In genomic region chr17:62138676-62139121, GRCh38 we compare ENCODE assay signal across 8 cellular contexts.
DNase-seq lines count a peak whose midpoint lies in the region; ATAC-seq, FAIRE-seq and TF ChIP-seq lines count a peak whose summit lies in the region.
"Not testable (repeated sequence)": the region's sequence is repeated elsewhere in the genome, so short reads cannot be mapped to it uniquely, and the experiment has no call there.

No MANE protein-coding gene starts in this region.

- not testable (repeated sequence) for H3K36me3 ChIP-seq in astrocyte (ENCODE audit: insufficient read depth, low read length); esophagus muscularis mucosa

- H2AFZ ChIP-seq in astrocyte (ENCODE audit: low read depth, low read length), result peak overlapping the region; percentile 63

- peak overlapping the region; percentile 29 for H3K4me3 ChIP-seq in Jurkat, Clone E6-1 (ENCODE audit: low read length)
- H3K4me3 ChIP-seq in astrocyte (ENCODE audit: insufficient read depth, low read depth, low read length), result not testable (repeated sequence)
- H3K4me3 ChIP-seq in esophagus muscularis mucosa, result peak overlapping the region; percentile 6 to 33 (median 22)

- WGBS in esophagus muscularis mucosa, result no CpG with 5 or more reads among the region's 31 CpGs

- POLR2A ChIA-PET in activated CD4-positive, alpha-beta memory T cell treated with anti-CD3 and anti-CD28 coated beads, Interleukin-2, amount 10 ng/mL, durations not matched to agents 7 days and 5 days (lab: Charles Lee), result not testable (repeated sequence)

- not testable (repeated sequence) for H3K9me3 ChIP-seq in astrocyte (ENCODE audit: insufficient read depth, low read depth, low read length); esophagus muscularis mucosa

- H4K20me1 ChIP-seq in astrocyte (ENCODE audit: insufficient read depth, low read length), result not testable (repeated sequence)

- H3K4me1 ChIP-seq in astrocyte (ENCODE audit: insufficient read depth, low read length), result not testable (repeated sequence)
- H3K4me1 ChIP-seq in esophagus muscularis mucosa, result peaks cover 0 to 12% (median 10%) of the 10 kb centered on the region in 4 donors

- CTCF ChIA-PET in Calu3 (lab: Charles Lee), result not testable (repeated sequence)
- CTCF ChIA-PET in activated CD4-positive, alpha-beta memory T cell treated with anti-CD3 and anti-CD28 coated beads, Interleukin-2, amount 10 ng/mL, durations not matched to agents 7 days and 5 days (lab: Charles Lee), result interaction anchor here (0.5 to 1.1 kb wide), 2 partner anchors 29 to 36 kb away, joined by 3 to 7 read pairs; no protein-coding TSS in a partner anchor

- H3K4me3 Mint-ChIP-seq in Calu3 (ENCODE audit: low read depth, unreplicated experiment), result peak overlapping the region; percentile 59
- peak overlapping the region; percentile 7 for H3K4me3 Mint-ChIP-seq in activated CD4-positive, alpha-beta memory T cell treated with anti-CD3 and anti-CD28 coated beads, Interleukin-2, amount 10 ng/mL, durations not matched to agents 7 days and 5 days
- H3K4me3 Mint-ChIP-seq in astrocyte (ENCODE audit: unreplicated experiment), result not testable (repeated sequence)
- H3K4me3 Mint-ChIP-seq in stimulated activated naive CD8-positive, alpha-beta T cell treated with anti-CD3 and anti-CD28 coated beads, Interleukin-15, amount 100 ng/mL, for 72 hours, result peak overlapping the region in 1 of 2 donors; percentile 69

- H3K36me3 Mint-ChIP-seq in Calu3 (ENCODE audit: insufficient read depth, unreplicated experiment); activated CD4-positive, alpha-beta memory T cell treated with anti-CD3 and anti-CD28 coated beads, Interleukin-2, amount 10 ng/mL, durations not matched to agents 7 days and 5 days (ENCODE audit: low read depth); astrocyte (ENCODE audit: low read depth, unreplicated experiment): not testable (repeated sequence)

- not testable (repeated sequence) for H3K4me1 Mint-ChIP-seq in Calu3 (ENCODE audit: low read depth, unreplicated experiment); activated CD4-positive, alpha-beta memory T cell treated with anti-CD3 and anti-CD28 coated beads, Interleukin-2, amount 10 ng/mL, durations not matched to agents 7 days and 5 days; astrocyte (ENCODE audit: low read depth, unreplicated experiment); stimulated activated naive CD8-positive, alpha-beta T cell treated with anti-CD3 and anti-CD28 coated beads, Interleukin-15, amount 100 ng/mL, for 72 hours

- not testable (repeated sequence) for TF ChIP-seq EP300 in esophagus muscularis mucosa (IDR thresholded peaks at IDR 0.05)

- H3K79me2 ChIP-seq in astrocyte (ENCODE audit: insufficient read depth, low read length), result not testable (repeated sequence)

- TF ChIP-seq POLR2A in esophagus muscularis mucosa (IDR thresholded peaks at IDR 0.05; ENCODE audit: low read depth), result not testable (repeated sequence)

- H3K27ac ChIP-seq in astrocyte (ENCODE audit: low read depth, low read length); esophagus muscularis mucosa (replicated peaks in 1 of 4): not testable (repeated sequence)

- ATAC-seq in stimulated activated naive CD8-positive, alpha-beta T cell treated with anti-CD3 and anti-CD28 coated beads, Interleukin-15, amount 100 ng/mL, for 72 hours, result peak; percentile 72

- H3K4me2 ChIP-seq in astrocyte (ENCODE audit: low read length), result peak overlapping the region; percentile 70

- intact Hi-C loops in Calu3 (cut with micrococcal nuclease; ENCODE audit: unreplicated experiment); esophagus muscularis mucosa (cut with DNase I): not testable (repeated sequence)

- peak; percentile 27 for DNase-seq in Calu3
- DNase-seq in Jurkat, Clone E6-1 (ENCODE audit: low read depth, low spot score); astrocyte (ENCODE audit: low read depth); esophagus muscularis mucosa (ENCODE audit: extremely low spot score): not testable (repeated sequence)
- DNase-seq in NCI-H510A treated with DMSO at 0.1 percent for 48 hours (lab: John Stamatoyannopoulos, UW), result peak; percentile 71
- DNase-seq in activated CD4-positive, alpha-beta memory T cell treated with anti-CD3 and anti-CD28 coated beads, Interleukin-2, amount 10 ng/mL, durations not matched to agents 7 days and 5 days, result peak; percentile 20
- DNase-seq in myocyte (ENCODE audit: low read depth), result peak; percentile 35
- peak; percentile 15 to 19 for DNase-seq in stimulated activated naive CD8-positive, alpha-beta T cell treated with anti-CD3 and anti-CD28 coated beads, Interleukin-15, amount 100 ng/mL, for 72 hours

- H3K27me3 Mint-ChIP-seq in Calu3 (ENCODE audit: unreplicated experiment), result peaks cover 14% of the 10 kb centered on the region
- H3K27me3 Mint-ChIP-seq in activated CD4-positive, alpha-beta memory T cell treated with anti-CD3 and anti-CD28 coated beads, Interleukin-2, amount 10 ng/mL, durations not matched to agents 7 days and 5 days, result peaks cover 32% of the 10 kb centered on the region
- H3K27me3 Mint-ChIP-seq in astrocyte (ENCODE audit: low read depth, unreplicated experiment), result not testable (repeated sequence)
- peaks cover 58% of the 10 kb centered on the region for H3K27me3 Mint-ChIP-seq in stimulated activated naive CD8-positive, alpha-beta T cell treated with anti-CD3 and anti-CD28 coated beads, Interleukin-15, amount 100 ng/mL, for 72 hours

- H3K9ac ChIP-seq in astrocyte (ENCODE audit: low read length), result not testable (repeated sequence)

- not testable (repeated sequence) for TF ChIP-seq CTCF in Calu3 (IDR thresholded peaks at IDR 0.05; ENCODE audit: unreplicated experiment); astrocyte (IDR thresholded peaks at IDR 0.05; ENCODE audit: insufficient read depth, low read depth, low read length); esophagus muscularis mucosa (IDR thresholded peaks at IDR 0.05)

- not testable (repeated sequence) for BruUV-seq in Calu3 (replicated peaks; lab: Mats Ljungman, UMichigan)

- FAIRE-seq in astrocyte (lab: Jason Lieb, UNC), result not testable (repeated sequence)

- not testable (repeated sequence) for H3K27me3 ChIP-seq in astrocyte (ENCODE audit: insufficient read depth, low read length)
- peaks cover 0 to 38% (median 0%) of the 10 kb centered on the region in 4 donors for H3K27me3 ChIP-seq in esophagus muscularis mucosa

- H3K9me3 Mint-ChIP-seq in Calu3 (ENCODE audit: low read depth, unreplicated experiment); activated CD4-positive, alpha-beta memory T cell treated with anti-CD3 and anti-CD28 coated beads, Interleukin-2, amount 10 ng/mL, durations not matched to agents 7 days and 5 days; astrocyte (ENCODE audit: unreplicated experiment); stimulated activated naive CD8-positive, alpha-beta T cell treated with anti-CD3 and anti-CD28 coated beads, Interleukin-15, amount 100 ng/mL, for 72 hours: not testable (repeated sequence)

- not testable (repeated sequence) for H3K27ac Mint-ChIP-seq in Calu3 (ENCODE audit: unreplicated experiment); activated CD4-positive, alpha-beta memory T cell treated with anti-CD3 and anti-CD28 coated beads, Interleukin-2, amount 10 ng/mL, durations not matched to agents 7 days and 5 days; astrocyte (ENCODE audit: unreplicated experiment); stimulated activated naive CD8-positive, alpha-beta T cell treated with anti-CD3 and anti-CD28 coated beads, Interleukin-15, amount 100 ng/mL, for 72 hours
